Comparison of ENCODE assay signal across 10 cellular contexts in genomic region chr12:94240171-94240570, GRCh38.
DNase-seq lines count a peak whose midpoint lies in the region; ATAC-seq and TF ChIP-seq lines count a peak whose summit lies in the region.
"Had no signal": no experiment of that assay in that cellular context is flagged by ENCODE, and none has a peak within 500 bp of the region (broad histone marks: within the 10 kb centered on the region; RNA-seq: fewer than 3 reads in every experiment).

No MANE protein-coding gene starts in this region.

- no peak for TF ChIP-seq CTCF in dorsolateral prefrontal cortex (IDR thresholded peaks at IDR 0.05 in 54 of 56, conservative IDR thresholded peaks at IDR 0.05 in 2 of 56; ENCODE audit: low read depth in 1 of 56, partially characterized antibody in 56 of 56)
- TF ChIP-seq CTCF in ovary (IDR thresholded peaks at IDR 0.05) = no peak

- H3K36me3 Mint-ChIP-seq in naive B cell = peaks cover 0 to 5% of the 10 kb centered on the region in 2 donors
- H3K36me3 Mint-ChIP-seq in activated T-cell treated with anti-CD3 and anti-CD28 coated beads, Interleukin-2, amount 50 U/mL, for 72 hours (ENCODE audit: insufficient read depth in 2 of 2) = peaks cover 2 to 3% of the 10 kb centered on the region in 2 donors

- H3K79me2 ChIP-seq in Karpas-422 (ENCODE audit: low read length) = no peaks in the 10 kb centered on the region

- no peaks in the 10 kb centered on the region for H3K9me3 Mint-ChIP-seq in naive B cell
- H3K9me3 Mint-ChIP-seq in activated T-cell treated with anti-CD3 and anti-CD28 coated beads, Interleukin-2, amount 50 U/mL, for 72 hours = no peaks in the 10 kb centered on the region
- H3K9me3 Mint-ChIP-seq: activated CD4-positive, alpha-beta T cell treated with anti-CD3 and anti-CD28 coated beads, Interleukin-2, amount 10 ng/mL, durations not matched to agents 7 days and 5 days had no signal

- no peaks in the 10 kb centered on the region for H3K27me3 ChIP-seq in Karpas-422 (ENCODE audit: low read length)
- no peaks in the 10 kb centered on the region for H3K27me3 ChIP-seq in dorsolateral prefrontal cortex
- no peaks in the 10 kb centered on the region for H3K27me3 ChIP-seq in ovary

- peak overlapping the region; percentile 64 to 93 (median 86) for H3K27ac Mint-ChIP-seq in naive B cell
- no peak overlapping the region for H3K27ac Mint-ChIP-seq in activated T-cell treated with anti-CD3 and anti-CD28 coated beads, Interleukin-2, amount 50 U/mL, for 72 hours
- H3K27ac Mint-ChIP-seq: activated CD4-positive, alpha-beta T cell treated with anti-CD3 and anti-CD28 coated beads, Interleukin-2, amount 10 ng/mL, durations not matched to agents 7 days and 5 days had no signal

- H3K4me3 Mint-ChIP-seq in naive B cell = peak overlapping the region in 7 of 8 donors; percentile 2 to 84 (median 63)
- H3K4me3 Mint-ChIP-seq in activated T-cell treated with anti-CD3 and anti-CD28 coated beads, Interleukin-2, amount 50 U/mL, for 72 hours = no peak overlapping the region
- H3K4me3 Mint-ChIP-seq: activated CD4-positive, alpha-beta T cell treated with anti-CD3 and anti-CD28 coated beads, Interleukin-2, amount 10 ng/mL, durations not matched to agents 7 days and 5 days had no signal

- H3K4me1 ChIP-seq in Karpas-422 (ENCODE audit: low read length) (peaks cover 71% of the 10 kb centered on the region), ovary (ENCODE audit: insufficient read depth) (peaks cover 3% of the 10 kb centered on the region)

- H3K27ac ChIP-seq in Karpas-422 (ENCODE audit: low read length) (no peak overlapping the region), dorsolateral prefrontal cortex (no peak overlapping the region), ovary (no peak overlapping the region)

- H3K4me2 ChIP-seq in Karpas-422 (ENCODE audit: low read depth, low read length, poor library complexity, severe bottlenecking) = peak overlapping the region; percentile 61

- no peak for TF ChIP-seq EP300 in ovary (IDR thresholded peaks at IDR 0.05)

- peaks cover 39 to 59% (median 45%) of the 10 kb centered on the region in 3 donors for H3K4me1 Mint-ChIP-seq in naive B cell
- peaks cover 13% of the 10 kb centered on the region for H3K4me1 Mint-ChIP-seq in activated T-cell treated with anti-CD3 and anti-CD28 coated beads, Interleukin-2, amount 50 U/mL, for 72 hours (ENCODE audit: low read depth)

- H3K4me3 ChIP-seq in Karpas-422 (ENCODE audit: low read length) (peak overlapping the region; percentile 23), dorsolateral prefrontal cortex (no peak overlapping the region), ovary (no peak overlapping the region)

- ATAC-seq in GM18873 (IDR thresholded peaks at IDR 0.05; ENCODE audit: low FRiP score, unreplicated experiment) (peak; percentile 93), HG02678 (IDR thresholded peaks at IDR 0.05; ENCODE audit: unreplicated experiment) (peak; percentile 92), naive B cell (ENCODE audit: low read depth in 2 of 2) (peak; percentile 96 to 97)
- ATAC-seq in activated T-cell treated with anti-CD3 and anti-CD28 coated beads, Interleukin-2, amount 50 U/mL, for 72 hours (replicated peaks in 1 of 2) = no peak

- H3K9ac ChIP-seq in Karpas-422 (ENCODE audit: low read length) = no peak overlapping the region

- no peak for TF ChIP-seq POLR2A in ovary (IDR thresholded peaks at IDR 0.05)

- 94 to 100% (median 97%) methylated on average over 1 of the region's 1 CpG for WGBS in ovary, 3 donors

- no peaks in the 10 kb centered on the region for H3K9me2 ChIP-seq in Karpas-422 (replicated peaks; ENCODE audit: insufficient read depth, low read length)

- intact Hi-C loops in head of caudate nucleus (cut with DNase I) (no loop called here), dorsolateral prefrontal cortex (cut with DNase I) (no loop called here), ovary (cut with DNase I) (no loop called here)

- H3K9me3 ChIP-seq in Karpas-422 (ENCODE audit: low read length) = no peaks in the 10 kb centered on the region
- H3K9me3 ChIP-seq in ovary = no peaks in the 10 kb centered on the region

- no peaks in the 10 kb centered on the region for H3K27me3 Mint-ChIP-seq in naive B cell
- H3K27me3 Mint-ChIP-seq in activated T-cell treated with anti-CD3 and anti-CD28 coated beads, Interleukin-2, amount 50 U/mL, for 72 hours (ENCODE audit: low read depth) = no peaks in the 10 kb centered on the region
- H3K27me3 Mint-ChIP-seq: activated CD4-positive, alpha-beta T cell treated with anti-CD3 and anti-CD28 coated beads, Interleukin-2, amount 10 ng/mL, durations not matched to agents 7 days and 5 days had no signal

- no peak overlapping the region for H2AFZ ChIP-seq in Karpas-422 (ENCODE audit: low read length)

- peaks cover 8% of the 10 kb centered on the region; the same call in 1 of the 2 replicates for H4K20me1 ChIP-seq in Karpas-422 (ENCODE audit: insufficient read depth, low read depth, low read length)

- H3K36me3 ChIP-seq in Karpas-422 (ENCODE audit: insufficient read depth, low read length) (no peaks in the 10 kb centered on the region), ovary (no peaks in the 10 kb centered on the region)

- DNase-seq in Karpas-422 (peak; percentile 96), naive B cell (peak; percentile 79), head of caudate nucleus (no peak), dorsolateral prefrontal cortex (no peak), ovary (no peak)
- no peak for DNase-seq in activated T-cell treated with anti-CD3 and anti-CD28 coated beads, Interleukin-2, amount 50 U/mL, for 72 hours
- DNase-seq: activated CD4-positive, alpha-beta T cell treated with anti-CD3 and anti-CD28 coated beads, Interleukin-2, amount 10 ng/mL, durations not matched to agents 7 days and 5 days; kidney had no signal

Comparison
In these comparisons a context has a peak if more than half of its experiments do, and no peak if none do; other contexts are left out.
1. ATAC-seq: peak in GM18873 (single experiment), HG02678 (single experiment) and naive B cell (2 of 2); none in activated T-cell treated with anti-CD3 and anti-CD28 coated beads, Interleukin-2, amount 50 U/mL, for 72 hours (0 of 2).
2. DNase-seq: peak in Karpas-422 (single experiment) and naive B cell (single experiment); none in head of caudate nucleus (0 of 42), dorsolateral prefrontal cortex (0 of 10), activated T-cell treated with anti-CD3 and anti-CD28 coated beads, Interleukin-2, amount 50 U/mL, for 72 hours (0 of 2) and ovary (0 of 5).
3. H3K4me3 Mint-ChIP-seq: peak in naive B cell (7 of 8); none in activated T-cell treated with anti-CD3 and anti-CD28 coated beads, Interleukin-2, amount 50 U/mL, for 72 hours (0 of 2).